ENCODE assay signal across 12 cellular contexts in the genomic region with DNA sequence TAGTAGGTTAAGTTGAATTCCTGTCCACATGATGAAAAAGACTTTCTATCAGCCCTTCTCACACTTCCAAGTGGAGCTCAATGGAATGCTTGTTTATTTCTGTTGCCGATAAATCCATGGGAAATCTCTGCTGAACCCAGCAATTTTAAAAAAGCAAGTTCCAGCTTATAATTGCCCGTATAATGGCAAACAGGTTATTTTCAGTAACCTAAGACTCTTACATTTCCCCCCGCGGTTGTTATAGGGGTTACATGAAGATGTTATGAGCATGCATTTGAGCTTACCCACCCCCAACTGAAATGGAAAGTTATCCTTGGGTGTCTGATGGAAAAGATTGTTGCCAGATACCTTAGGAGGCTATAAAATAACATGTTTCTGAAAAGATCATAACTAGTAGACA.
A peak's percentile ranks its signal among the peaks of the same experiment; 100 is the strongest.
DNase-seq lines count a peak whose midpoint lies in the region; ATAC-seq and TF ChIP-seq lines count a peak whose summit lies in the region.
"Had no signal": no experiment of that assay in that cellular context is flagged by ENCODE, and none has a peak within 500 bp of the region (broad histone marks: within the 10 kb centered on the region; RNA-seq: fewer than 3 reads in every experiment).

No MANE protein-coding gene starts in this region.

- TF ChIP-seq CTCF in brain microvascular endothelial cell (IDR thresholded peaks at IDR 0.05; ENCODE audit: low read depth, low read length, missing control alignments) (no peak), mesothelial cell of epicardium (IDR thresholded peaks at IDR 0.05; ENCODE audit: unreplicated experiment) (no peak), thyroid gland (IDR thresholded peaks at IDR 0.05) (no peak), omental fat pad (IDR thresholded peaks at IDR 0.05) (no peak)

- peaks cover 66% of the 10 kb centered on the region for H3K4me1 Mint-ChIP-seq in mesothelial cell of epicardium

- WGBS in thyroid gland, 2 donors = 18 to 22% methylated on average over 4 of the region's 4 CpGs

- no peaks in the 10 kb centered on the region for H3K9me3 Mint-ChIP-seq in mesothelial cell of epicardium
- H3K9me3 Mint-ChIP-seq: activated naive CD8-positive, alpha-beta T cell treated with anti-CD3 and anti-CD28 coated beads, Interleukin-2, amount 10 ng/mL, durations not matched to agents 7 days and 5 days had no signal

- H3K36me3 Mint-ChIP-seq in mesothelial cell of epicardium = no peaks in the 10 kb centered on the region
- H3K36me3 Mint-ChIP-seq: activated naive CD8-positive, alpha-beta T cell treated with anti-CD3 and anti-CD28 coated beads, Interleukin-2, amount 10 ng/mL, durations not matched to agents 7 days and 5 days had no signal

- ATAC-seq in omental fat pad (ENCODE audit: low FRiP score) = no peak
- no peak for ATAC-seq in GM19397 (IDR thresholded peaks at IDR 0.05; ENCODE audit: unreplicated experiment)
- ATAC-seq: GM12878 had no signal

- H3K4me3 Mint-ChIP-seq in mesothelial cell of epicardium = peak overlapping the region; percentile 87
- H3K4me3 Mint-ChIP-seq: activated naive CD8-positive, alpha-beta T cell treated with anti-CD3 and anti-CD28 coated beads, Interleukin-2, amount 10 ng/mL, durations not matched to agents 7 days and 5 days had no signal

- no peaks in the 10 kb centered on the region for H3K9me3 ChIP-seq in thyroid gland

- H3K27ac ChIP-seq in brain microvascular endothelial cell = peak overlapping the region; percentile 69
- H3K27ac ChIP-seq in thyroid gland = peak overlapping the region; percentile 84 to 95 (median 88)

- H3K27me3 Mint-ChIP-seq in mesothelial cell of epicardium (ENCODE audit: low read depth) = no peaks in the 10 kb centered on the region

- no peak for TF ChIP-seq POLR2A in thyroid gland (IDR thresholded peaks at IDR 0.05)

- H3K27ac Mint-ChIP-seq in mesothelial cell of epicardium = peak overlapping the region; percentile 98
- H3K27ac Mint-ChIP-seq: activated naive CD8-positive, alpha-beta T cell treated with anti-CD3 and anti-CD28 coated beads, Interleukin-2, amount 10 ng/mL, durations not matched to agents 7 days and 5 days had no signal

- no peaks in the 10 kb centered on the region for H3K36me3 ChIP-seq in brain microvascular endothelial cell (replicated peaks)
- no peaks in the 10 kb centered on the region for H3K36me3 ChIP-seq in thyroid gland

- in situ Hi-C loops in brain microvascular endothelial cell (cut with HindIII; ENCODE audit: low pct_ligation_motif_present, low sequenced_read_pairs) = no loop called here

- intact Hi-C loops in thyroid gland (cut with DNase I) = no loop called here

- peaks cover 38 to 46% of the 10 kb centered on the region in 2 donors for H3K4me1 ChIP-seq in thyroid gland

- DNase-seq in LHCN-M2 (ENCODE audit: low read depth) = peak; percentile 64
- no peak for DNase-seq in brain microvascular endothelial cell
- DNase-seq in mesothelial cell of epicardium (ENCODE audit: low spot score in 2 of 2, unreplicated experiment in 2 of 2) = no peak
- no peak for DNase-seq in thyroid gland
- no peak for DNase-seq in omental fat pad (ENCODE audit: low spot score)
- DNase-seq in NCI-H345 (lab: John Stamatoyannopoulos, UW) = no peak
- DNase-seq: activated naive CD8-positive, alpha-beta T cell treated with anti-CD3 and anti-CD28 coated beads, Interleukin-2, amount 10 ng/mL, durations not matched to agents 7 days and 5 days; NCI-H146; posterior cingulate gyrus; T-helper 9 cell had no signal

- H3K4me3 ChIP-seq in brain microvascular endothelial cell (ENCODE audit: low read depth, low read length) (peak overlapping the region; percentile 80), thyroid gland (replicated peaks in 1 of 3) (peak overlapping the region in 2 of 3 donors; percentile 39 to 52)
- H3K4me3 ChIP-seq: GM12878 had no signal

- H3K27me3 ChIP-seq in brain microvascular endothelial cell (replicated peaks) = no peaks in the 10 kb centered on the region
- H3K27me3 ChIP-seq in thyroid gland = no peaks in the 10 kb centered on the region
